Comparison of ENCODE assay signal across 20 cellular contexts in the genomic region with DNA sequence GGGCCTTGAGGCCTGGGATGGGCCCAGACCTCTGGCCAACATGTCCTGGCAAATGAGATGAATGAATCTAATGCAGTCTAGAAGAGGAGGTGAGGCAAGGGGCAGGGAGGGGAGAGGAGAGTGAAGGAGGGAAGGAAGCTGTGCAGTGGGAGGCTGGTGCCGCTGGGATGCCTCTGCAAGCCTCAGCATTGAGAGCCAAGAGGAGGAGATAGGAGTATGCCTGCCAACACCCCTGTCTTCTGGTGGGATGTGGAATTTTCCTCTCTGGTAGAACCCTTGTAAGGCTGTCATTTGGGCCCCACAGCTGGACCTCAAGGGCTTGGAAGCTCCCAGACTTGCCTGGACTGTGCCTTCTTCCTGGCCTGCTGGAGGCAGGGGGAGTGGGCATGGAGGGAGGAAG. TPM values are rescaled to one million over a fixed set of nuclear protein-coding genes. Genes with fewer than 3 reads are reported as not detected.
"Had no signal": no experiment of that assay in that cellular context is flagged by ENCODE, and none has a peak within 500 bp of the region (broad histone marks: within the 10 kb centered on the region; RNA-seq: fewer than 3 reads in every experiment).

No MANE protein-coding gene starts in this region.

- H3K36me3 Mint-ChIP-seq: activated naive CD4-positive, alpha-beta T cell treated with anti-CD3 and anti-CD28 coated beads, Interleukin-2, amount 50 U/mL, for 24 hours; naive thymus-derived CD8-positive, alpha-beta T cell had no signal

- H3K4me3 Mint-ChIP-seq: activated naive CD4-positive, alpha-beta T cell treated with anti-CD3 and anti-CD28 coated beads, Interleukin-2, amount 50 U/mL, for 24 hours; naive thymus-derived CD8-positive, alpha-beta T cell; stimulated activated naive CD8-positive, alpha-beta T cell treated with anti-CD3 and anti-CD28 coated beads, Interleukin-15, amount 100 ng/mL, for 72 hours; T-helper 1 cell treated with Interleukin-12 subunit alpha and Interleukin-12 subunit beta and Interleukin-4 antibody, amounts not matched to agents 30 μg/mL and 1 μg/mL, for 36 hours had no signal

- H3K27ac Mint-ChIP-seq: activated naive CD4-positive, alpha-beta T cell treated with anti-CD3 and anti-CD28 coated beads, Interleukin-2, amount 50 U/mL, for 24 hours; naive thymus-derived CD8-positive, alpha-beta T cell; progenitor cell of endocrine pancreas; T-helper 1 cell treated with Interleukin-12 subunit alpha and Interleukin-12 subunit beta and Interleukin-4 antibody, amounts not matched to agents 30 μg/mL and 1 μg/mL, for 36 hours had no signal

- H3K4me3 ChIP-seq: adrenal gland, esophagus squamous epithelium, suprapubic skin, transverse colon had no signal

- H3K27me3 Mint-ChIP-seq: activated naive CD4-positive, alpha-beta T cell treated with anti-CD3 and anti-CD28 coated beads, Interleukin-2, amount 50 U/mL, for 24 hours had no signal

- H3K9me3 Mint-ChIP-seq: activated naive CD4-positive, alpha-beta T cell treated with anti-CD3 and anti-CD28 coated beads, Interleukin-2, amount 50 U/mL, for 24 hours; naive thymus-derived CD8-positive, alpha-beta T cell; stimulated activated naive CD8-positive, alpha-beta T cell treated with anti-CD3 and anti-CD28 coated beads, Interleukin-15, amount 100 ng/mL, for 72 hours; T-helper 1 cell treated with Interleukin-12 subunit alpha and Interleukin-12 subunit beta and Interleukin-4 antibody, amounts not matched to agents 30 μg/mL and 1 μg/mL, for 36 hours had no signal

- ATAC-seq: naive thymus-derived CD8-positive, alpha-beta T cell; stimulated activated naive CD8-positive, alpha-beta T cell treated with anti-CD3 and anti-CD28 coated beads, Interleukin-15, amount 100 ng/mL, for 72 hours had no signal

- H3K4me1 ChIP-seq: transverse colon had no signal

- H3K9me3 ChIP-seq: adrenal gland, esophagus squamous epithelium, suprapubic skin, transverse colon had no signal

- H3K27me3 ChIP-seq: adrenal gland, esophagus squamous epithelium, suprapubic skin, transverse colon had no signal

- FAIRE-seq: astrocyte had no signal

- H3K27ac ChIP-seq: esophagus squamous epithelium, suprapubic skin, transverse colon, WERI-Rb-1 had no signal

- H3K4me1 Mint-ChIP-seq: activated naive CD4-positive, alpha-beta T cell treated with anti-CD3 and anti-CD28 coated beads, Interleukin-2, amount 50 U/mL, for 24 hours; naive thymus-derived CD8-positive, alpha-beta T cell; stimulated activated naive CD8-positive, alpha-beta T cell treated with anti-CD3 and anti-CD28 coated beads, Interleukin-15, amount 100 ng/mL, for 72 hours had no signal

- H3K36me3 ChIP-seq: adrenal gland, suprapubic skin, transverse colon, WERI-Rb-1 had no signal

- DNase-seq: activated CD4-positive, alpha-beta T cell treated with anti-CD3 and anti-CD28 coated beads for 1 hour; activated CD8-positive, alpha-beta memory T cell treated with anti-CD3 and anti-CD28 coated beads for 24 hours; activated CD8-positive, alpha-beta memory T cell treated with anti-CD3 and anti-CD28 coated beads, Interleukin-2, amount 50 U/mL, for 48 hours; activated effector memory CD4-positive, alpha-beta T cell treated with anti-CD3 and anti-CD28 coated beads, Interleukin-2, amount 50 U/mL, for 16 hours; activated T-cell treated with anti-CD3 and anti-CD28 coated beads, Interleukin-2, amount 50 U/mL, for 48 hours; adrenal gland; cerebellar nuclear complex; effector CD4-positive, alpha-beta T cell; esophagus squamous epithelium; mesenchymal stem cell; naive thymus-derived CD8-positive, alpha-beta T cell; occipital lobe; stimulated activated naive CD8-positive, alpha-beta T cell treated with anti-CD3 and anti-CD28 coated beads, Interleukin-15, amount 100 ng/mL, for 72 hours; transverse colon; WERI-Rb-1 had no signal

RNA-seq across cellular contexts. Expression of gene KRT80, which starts 21.9 kb away (rescaled TPM):
- total RNA-seq: naive thymus-derived CD8-positive, alpha-beta T cell; occipital lobe had no signal
- polyA plus RNA-seq: naive thymus-derived CD8-positive, alpha-beta T cell had no signal
